In the genomic region with DNA sequence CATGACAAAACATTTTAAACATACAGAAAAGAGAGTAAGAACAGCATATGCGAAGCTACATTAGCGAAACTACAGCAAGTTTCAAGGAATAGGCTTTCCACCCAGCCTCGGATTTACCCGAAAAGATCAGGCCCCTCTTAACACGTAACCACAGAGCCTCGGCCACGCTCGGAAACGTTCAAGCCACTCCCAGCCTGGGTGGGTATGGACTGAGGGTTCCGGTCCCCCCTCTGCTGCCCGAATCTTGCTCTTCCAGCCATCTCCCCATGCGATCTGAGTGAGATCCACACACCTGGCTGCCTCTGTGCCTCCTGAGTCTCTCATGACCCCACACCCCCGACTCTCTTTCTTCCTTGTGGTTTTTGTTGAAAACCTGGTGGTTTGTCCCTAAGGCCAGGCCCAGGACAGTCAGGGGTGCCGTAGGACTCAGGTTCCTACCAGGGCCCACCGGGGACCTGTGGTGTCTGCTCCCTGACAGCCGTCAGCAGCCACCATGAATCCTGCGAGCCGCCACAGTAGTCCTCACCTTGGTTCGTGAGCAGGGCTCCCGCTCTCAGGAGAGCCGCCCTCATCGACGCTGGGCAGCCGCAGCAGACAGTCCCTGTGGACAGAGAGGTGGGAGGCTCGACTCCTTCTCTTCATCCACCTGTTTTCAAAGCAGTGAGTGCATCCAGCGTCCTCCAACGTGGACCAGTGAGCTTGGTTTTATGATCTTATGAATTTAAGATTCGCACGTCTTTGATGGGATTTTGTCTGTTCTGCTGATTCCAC, we compare ENCODE assay signal across 28 cellular contexts. TPM values are rescaled to one million over a fixed set of nuclear protein-coding genes. Genes with fewer than 3 reads are reported as not detected.
"Had no signal": no experiment of that assay in that cellular context is flagged by ENCODE, and none has a peak within 500 bp of the region (broad histone marks: within the 10 kb centered on the region; RNA-seq: fewer than 3 reads in every experiment).

No MANE protein-coding gene starts in this region.

- H3K4me1 ChIP-seq: colonic mucosa, gastrocnemius medialis, left lung, lower lobe of right lung, pancreas, prostate gland, sigmoid colon, transverse colon, vagina had no signal

- H3K36me3 ChIP-seq: colonic mucosa, gastrocnemius medialis, left lung, lower lobe of right lung, pancreas, prostate gland, sigmoid colon, thoracic aorta, transverse colon, vagina had no signal

- H3K9me3 ChIP-seq: colonic mucosa, gastrocnemius medialis, left lung, lower lobe of right lung, pancreas, prostate gland, sigmoid colon, thoracic aorta, transverse colon, vagina had no signal

- H3K27me3 ChIP-seq: colonic mucosa, hepatocyte, pancreas, transverse colon, vagina had no signal

- DNase-seq: colonic mucosa; effector CD8-positive, alpha-beta T cell; endodermal cell; foreskin fibroblast; gastrocnemius medialis; kidney; lower lobe of right lung; nephron progenitor cell; occipital lobe; sigmoid colon; stimulated activated naive B cell treated with anti-CD40 and anti-IgM and Interleukin-4, amounts not matched to agents 10 μg/mL and 1 μg/mL and 100 μg/mL, for 72 hours; transverse colon had no signal

- ATAC-seq: esophagus mucosa; gastrocnemius medialis; left lung; lower lobe of right lung; naive thymus-derived CD8-positive, alpha-beta T cell; pancreas; right cardiac atrium; stimulated activated naive B cell treated with anti-CD40 and anti-IgM and Interleukin-4, amounts not matched to agents 10 μg/mL and 1 μg/mL and 100 μg/mL, for 72 hours had no signal

- H3K27ac ChIP-seq: colonic mucosa, epithelial cell of prostate, gastrocnemius medialis, hepatocyte, left lung, lower lobe of right lung, pancreas, prostate gland, sigmoid colon, thoracic aorta, transverse colon, vagina had no signal

- H3K4me3 ChIP-seq: colonic mucosa, gastrocnemius medialis, hepatocyte, left lung, lower lobe of right lung, pancreas, prostate gland, sigmoid colon, thoracic aorta, transverse colon, vagina had no signal

RNA-seq across cellular contexts. Expression of gene KNDC1, which starts 18.5 kb away (rescaled TPM):
- total RNA-seq: glomerular endothelial cell, myocyte had no signal
- polyA plus RNA-seq: naive thymus-derived CD8-positive, alpha-beta T cell had no signal

RNA-seq across cellular contexts. Expression of gene UTF1, which starts 51.5 kb away (rescaled TPM):
- total RNA-seq: chondrocyte; colonic mucosa; esophagus mucosa; gastrocnemius medialis; glomerular endothelial cell; hepatocyte; kidney; left lung; lower lobe of right lung; mesenteric fat pad; myocyte; naive thymus-derived CD8-positive, alpha-beta T cell; occipital lobe; pancreas; right cardiac atrium; sigmoid colon; skeletal muscle tissue; thoracic aorta; transverse colon; ureter; vagina had no signal
- polyA plus RNA-seq: hepatocyte; naive thymus-derived CD8-positive, alpha-beta T cell; pancreas; right cardiac atrium; sigmoid colon had no signal

RNA-seq across cellular contexts. Expression of gene VENTX, which starts 59.1 kb away (rescaled TPM):
- total RNA-seq: chondrocyte; glomerular endothelial cell; hepatocyte; naive thymus-derived CD8-positive, alpha-beta T cell; occipital lobe; skeletal muscle tissue had no signal
- polyA plus RNA-seq: hepatocyte; naive thymus-derived CD8-positive, alpha-beta T cell had no signal
